ENCODE assay signal across 8 cellular contexts in genomic region chr22:40347300-40347699, GRCh38. TPM values are rescaled to one million over a fixed set of nuclear protein-coding genes. Genes with fewer than 3 reads are reported as not detected.
A peak's percentile ranks its signal among the peaks of the same experiment; 100 is the strongest.
DNase-seq lines count a peak whose midpoint lies in the region; ATAC-seq and TF ChIP-seq lines count a peak whose summit lies in the region.

No MANE protein-coding gene starts in this region.

- H3K9me3 Mint-ChIP-seq in Caco-2 (ENCODE audit: unreplicated experiment): no peaks in the 10 kb centered on the region

- peak overlapping the region; percentile 63 for H3K4me2 ChIP-seq in trophoblast cell (ENCODE audit: low read length)

- peak overlapping the region; percentile 95 for H3K4me3 Mint-ChIP-seq in Caco-2 (ENCODE audit: unreplicated experiment)

- H3K79me2 ChIP-seq in trophoblast cell (ENCODE audit: control insufficient read depth, insufficient read depth, low read length, poor library complexity): peaks cover 4% of the 10 kb centered on the region

- TF ChIP-seq CTCF in Caco-2 (IDR thresholded peaks at IDR 0.05; ENCODE audit: insufficient read depth in 1 of 2, low read depth in 1 of 2, low read length in 1 of 2, severe bottlenecking in 1 of 2, unreplicated experiment in 1 of 2) (no peak), GM13977 (IDR thresholded peaks at IDR 0.05; ENCODE audit: extremely low read depth, insufficient read depth, missing control alignments) (no peak)

- intact Hi-C loops in Caco-2 (cut with micrococcal nuclease; ENCODE audit: unreplicated experiment): loop anchor here (2.0 to 10.0 kb wide), 2 partner anchors 24 to 152 kb away; partner anchors contain the start of gene SGSM3

- in situ Hi-C loops in GM13977 (cut with MboI; ENCODE audit: low pct_unique_long_range_greater_than_20kb, low sequenced_read_pairs, unreplicated experiment): no loop called here

- POLR2A ChIA-PET in Caco-2 (lab: Charles Lee): no interaction called here

- 13 to 15% methylated on average over 10 of the region's 10 CpGs for WGBS in esophagus, 2 donors
- WGBS in trophoblast cell (ENCODE audit: extremely low coverage, insufficient coverage, insufficient read length): no CpG with 5 or more reads among the region's 10 CpGs

- H3K9me3 ChIP-seq in Caco-2 (no peaks in the 10 kb centered on the region), esophagus (ENCODE audit: control insufficient read depth in 2 of 2, insufficient read depth in 1 of 2, low read depth in 1 of 2, low read length in 1 of 2) (no peaks in the 10 kb centered on the region), trophoblast cell (ENCODE audit: insufficient read depth, low read depth, low read length) (no peaks in the 10 kb centered on the region)

- H2BK5ac ChIP-seq in trophoblast cell (ENCODE audit: low read depth, low read length, poor library complexity): no peak overlapping the region

- peaks cover 5% of the 10 kb centered on the region for H3K79me1 ChIP-seq in trophoblast cell (ENCODE audit: low read length)

- peak overlapping the region; percentile 28 for H3K9ac ChIP-seq in trophoblast cell (ENCODE audit: low read length)

- no peak overlapping the region for H2BK12ac ChIP-seq in trophoblast cell (ENCODE audit: low read length)

- peak overlapping the region; percentile 90 for H3K4me3 ChIP-seq in Caco-2 (ENCODE audit: low read depth, low read length)
- peak overlapping the region; percentile 61 to 89 for H3K4me3 ChIP-seq in esophagus (ENCODE audit: low read depth in 1 of 2, low read length in 2 of 2)
- peak overlapping the region; percentile 96 for H3K4me3 ChIP-seq in trophoblast cell (ENCODE audit: low read depth, low read length)

- no peak overlapping the region for H2BK120ac ChIP-seq in trophoblast cell (ENCODE audit: insufficient read depth, low read length, poor library complexity)

- peak overlapping the region; percentile 16 for H3K14ac ChIP-seq in trophoblast cell (ENCODE audit: low read length)

- peak overlapping the region; percentile 93 to 96 for H3K27ac ChIP-seq in esophagus (ENCODE audit: low read depth in 2 of 2, low read length in 1 of 2)
- no peak overlapping the region for H3K27ac ChIP-seq in trophoblast cell (ENCODE audit: low read depth, low read length)

- H3K36me3 ChIP-seq in Caco-2 (ENCODE audit: control insufficient read depth, insufficient read depth, low read length): no peaks in the 10 kb centered on the region; the same call in 1 of the 2 replicates
- H3K36me3 ChIP-seq in esophagus (ENCODE audit: control insufficient read depth in 2 of 2, insufficient read depth in 2 of 2, low read length in 1 of 2): no peaks in the 10 kb centered on the region
- peaks cover 8 to 13% of the 10 kb centered on the region in 2 experiments for H3K36me3 ChIP-seq in trophoblast cell (ENCODE audit: control insufficient read depth in 1 of 2, insufficient read depth in 2 of 2, low read length in 2 of 2)

- H3K4ac ChIP-seq in trophoblast cell (ENCODE audit: low read depth, low read length): peak overlapping the region; percentile 38

- peak overlapping the region; percentile 84 for H4K8ac ChIP-seq in trophoblast cell (ENCODE audit: low read depth, low read length)

- no peak overlapping the region for H2AFZ ChIP-seq in trophoblast cell (ENCODE audit: insufficient read depth, low read length, poor library complexity)

- H3K27ac Mint-ChIP-seq in Caco-2 (ENCODE audit: unreplicated experiment): peak overlapping the region; percentile 93

- H2AK5ac ChIP-seq in trophoblast cell (ENCODE audit: low read length): no peak overlapping the region

- ATAC-seq in GM21390 (IDR thresholded peaks at IDR 0.05; ENCODE audit: unreplicated experiment) (no peak), GM18861 (IDR thresholded peaks at IDR 0.05; ENCODE audit: unreplicated experiment) (no peak)

- no peaks in the 10 kb centered on the region for H3K27me3 Mint-ChIP-seq in Caco-2 (ENCODE audit: insufficient read depth, unreplicated experiment)

- no peak overlapping the region for H4K12ac ChIP-seq in trophoblast cell (ENCODE audit: low read depth, low read length)

- H4K91ac ChIP-seq in trophoblast cell (ENCODE audit: low read depth, low read length): no peak overlapping the region

- DNase-seq in Caco-2 (no peak), RPMI8226 (peak; percentile 5), trophoblast cell (peak in 1 of 2 donors; percentile 5), GM13977 (ENCODE audit: low spot score) (no peak), NCI-H2107 (lab: John Stamatoyannopoulos, UW) (no peak)

- H3K4me1 ChIP-seq in Caco-2: peaks cover 9% of the 10 kb centered on the region
- H3K4me1 ChIP-seq in esophagus (ENCODE audit: control insufficient read depth in 2 of 2, insufficient read depth in 2 of 2, low read length in 1 of 2): no peaks in the 10 kb centered on the region
- peaks cover 4 to 5% of the 10 kb centered on the region in 2 experiments for H3K4me1 ChIP-seq in trophoblast cell (ENCODE audit: control insufficient read depth in 1 of 2, insufficient read depth in 2 of 2, low read length in 2 of 2)

- CTCF ChIA-PET in Caco-2 (lab: Charles Lee): interaction anchor here (0.7 to 0.9 kb wide), 2 partner anchors 23 to 308 kb away, joined by 3 read pairs; partner anchors contain the start of gene SGSM3

- H3K18ac ChIP-seq in trophoblast cell (ENCODE audit: low read length): no peak overlapping the region

- H3K23ac ChIP-seq in trophoblast cell (ENCODE audit: low read length): no peak overlapping the region

- H3K4me1 Mint-ChIP-seq in Caco-2 (ENCODE audit: low read depth, unreplicated experiment): peaks cover 9% of the 10 kb centered on the region

- H3K36me3 Mint-ChIP-seq in Caco-2 (ENCODE audit: insufficient read depth, unreplicated experiment): peaks cover 51% of the 10 kb centered on the region

- H3K27me3 ChIP-seq in Caco-2 (replicated peaks; ENCODE audit: control insufficient read depth, insufficient read depth, low read length) (no peaks in the 10 kb centered on the region), esophagus (ENCODE audit: control insufficient read depth in 1 of 2, insufficient read depth in 2 of 2, low read length in 2 of 2) (no peaks in the 10 kb centered on the region), trophoblast cell (ENCODE audit: insufficient read depth, low read length) (no peaks in the 10 kb centered on the region)

- TSS peak; percentile 54 for BruUV-seq in Caco-2 (replicated peaks; lab: Mats Ljungman, UMichigan)

RNA-seq across cellular contexts. Expression of gene ADSL, which starts 1.0 kb away (rescaled TPM):
- total RNA-seq in Caco-2 (2022): 120 and 123 TPM in 2 replicates
- polyA plus RNA-seq in esophagus: 10 to 100 TPM; 22.0 to 33.3 TPM
- polyA plus RNA-seq in trophoblast cell (2013): 46.5 and 47.6 TPM in 2 replicates

RNA-seq across cellular contexts. Expression of gene SGSM3, which starts 23.1 kb away (rescaled TPM):
- 51.4 and 56.5 TPM in 2 replicates for total RNA-seq in Caco-2 (2022)
- 100 to 1,000 TPM in 1 of 2 donors, 10 to 100 TPM in 1; 62.2 to 100 TPM for polyA plus RNA-seq in esophagus
- polyA plus RNA-seq in trophoblast cell (2013): 49.6 and 51.5 TPM in 2 replicates
